Comparison of ENCODE assay signal across 1 cellular context in genomic region chr13:91144054-91144453, GRCh38.
TF ChIP-seq lines count a peak whose summit lies in the region.

No MANE protein-coding gene starts in this region.

TF ChIP-seq in SK-N-SH treated with all-trans-retinoic acid at 6 μM for 48 hours, 23 proteins besides CTCF, POLR2A, EP300 and RAD21 (continued from another document):
- no peak for TF ChIP-seq TSHZ2 (CRISPR knock-in tag; IDR thresholded peaks at IDR 0.05)
- TF ChIP-seq ZNF70 (CRISPR knock-in tag; IDR thresholded peaks at IDR 0.05) = no peak
- TF ChIP-seq BACH2 (CRISPR knock-in tag; IDR thresholded peaks at IDR 0.05; ENCODE audit: borderline replicate concordance) = no peak
- TF ChIP-seq ARNTL (CRISPR knock-in tag; IDR thresholded peaks at IDR 0.05; ENCODE audit: borderline replicate concordance, low read depth) = no peak
- no peak for TF ChIP-seq ZFP3 (CRISPR knock-in tag; IDR thresholded peaks at IDR 0.05)
- no peak for TF ChIP-seq POU6F1 (CRISPR knock-in tag; IDR thresholded peaks at IDR 0.05; ENCODE audit: borderline replicate concordance, low read depth)
- TF ChIP-seq TOX (CRISPR knock-in tag; IDR thresholded peaks at IDR 0.05; ENCODE audit: borderline replicate concordance) = no peak
- TF ChIP-seq CREB5 (CRISPR knock-in tag; IDR thresholded peaks at IDR 0.05; ENCODE audit: low read depth) = no peak
- no peak for TF ChIP-seq ESRRG (CRISPR knock-in tag; IDR thresholded peaks at IDR 0.05)
- TF ChIP-seq ZNF8 (CRISPR knock-in tag; IDR thresholded peaks at IDR 0.05) = no peak
- TF ChIP-seq RARB (CRISPR knock-in tag; IDR thresholded peaks at IDR 0.05) = no peak
- TF ChIP-seq TCF4 (CRISPR knock-in tag; IDR thresholded peaks at IDR 0.05; ENCODE audit: borderline replicate concordance) = 0 out of 2 replicates have a peak, but pooled peaks have one; percentile 14
- peak; percentile 65; the same call in 1 of the 2 replicates for TF ChIP-seq SNAI2 (CRISPR knock-in tag; IDR thresholded peaks at IDR 0.05)
